11 cellular contexts compared by ENCODE assay signal in the genomic region with DNA sequence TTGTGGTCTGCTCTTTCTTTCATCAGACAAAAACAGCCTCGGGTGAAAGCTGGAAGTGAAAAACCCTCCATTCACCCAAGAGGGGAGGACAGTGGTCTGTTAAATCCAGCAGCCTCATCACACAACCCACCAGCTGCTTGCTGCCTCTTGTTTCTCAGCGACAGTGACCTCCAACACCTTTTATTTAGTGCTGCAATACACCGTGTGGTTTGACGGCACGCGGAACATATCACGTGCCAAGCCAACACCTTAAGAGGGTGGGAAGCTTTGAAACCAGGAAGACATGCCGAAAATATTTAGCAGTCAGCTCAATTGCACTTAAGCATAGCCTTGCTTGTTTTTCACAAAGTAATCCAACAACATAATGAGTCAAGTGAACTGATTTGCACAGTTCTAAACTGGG. TPM values are rescaled to one million over a fixed set of nuclear protein-coding genes. Genes with fewer than 3 reads are reported as not detected.
DNase-seq lines count a peak whose midpoint lies in the region; ATAC-seq and FAIRE-seq lines count a peak whose summit lies in the region.
"Had no signal": no experiment of that assay in that cellular context is flagged by ENCODE, and none has a peak within 500 bp of the region (broad histone marks: within the 10 kb centered on the region; RNA-seq: fewer than 3 reads in every experiment).

No MANE protein-coding gene starts in this region.

- DNase-seq in NCI-H1092 treated with DMSO at 0.1 percent for 48 hours (lab: John Stamatoyannopoulos, UW) (peak; percentile 12), islet precursor cell (peak; percentile 78), small intestine (peak; percentile 61), UCSD-AML1 (lab: John Stamatoyannopoulos, UW; ENCODE audit: unreplicated experiment) (no peak), mesenteric fat pad (ENCODE audit: low spot score) (no peak)
- DNase-seq in activated CD4-positive, alpha-beta memory T cell treated with anti-CD3 and anti-CD28 coated beads for 36 hours = no peak
- DNase-seq: heart right ventricle, naive B cell had no signal

- H3K27me3 Mint-ChIP-seq in activated CD4-positive, alpha-beta memory T cell treated with anti-CD3 and anti-CD28 coated beads for 36 hours = no peaks in the 10 kb centered on the region
- H3K27me3 Mint-ChIP-seq: naive B cell had no signal

- no peaks in the 10 kb centered on the region for H3K4me1 Mint-ChIP-seq in activated CD4-positive, alpha-beta memory T cell treated with anti-CD3 and anti-CD28 coated beads for 36 hours (ENCODE audit: low read depth)
- H3K4me1 Mint-ChIP-seq: naive B cell had no signal

- no peaks in the 10 kb centered on the region for H3K9me3 Mint-ChIP-seq in activated CD4-positive, alpha-beta memory T cell treated with anti-CD3 and anti-CD28 coated beads for 36 hours
- H3K9me3 Mint-ChIP-seq: naive B cell had no signal

- no peak overlapping the region for H3K4me3 ChIP-seq in small intestine (ENCODE audit: low read depth in 1 of 2, low read length in 2 of 2)
- H3K4me3 ChIP-seq: heart right ventricle, PC-9 had no signal

- ATAC-seq in GM18511 (IDR thresholded peaks at IDR 0.05; ENCODE audit: unreplicated experiment) (peak; percentile 54), GM21786 (IDR thresholded peaks at IDR 0.05; ENCODE audit: unreplicated experiment) (no peak)

- H3K9me3 ChIP-seq in small intestine (ENCODE audit: control insufficient read depth, low read depth) = no peaks in the 10 kb centered on the region
- H3K9me3 ChIP-seq: heart right ventricle had no signal

- H3K36me3 Mint-ChIP-seq in activated CD4-positive, alpha-beta memory T cell treated with anti-CD3 and anti-CD28 coated beads for 36 hours = no peaks in the 10 kb centered on the region
- H3K36me3 Mint-ChIP-seq: naive B cell had no signal

- no peaks in the 10 kb centered on the region for H3K4me1 ChIP-seq in small intestine (ENCODE audit: control insufficient read depth in 2 of 2, insufficient read depth in 1 of 2, low read depth in 1 of 2, low read length in 1 of 2)
- H3K4me1 ChIP-seq: heart right ventricle had no signal

- no peak for FAIRE-seq in small intestine (lab: Jason Lieb, UNC)

- intact Hi-C loops in activated CD4-positive, alpha-beta memory T cell treated with anti-CD3 and anti-CD28 coated beads for 36 hours (cut with micrococcal nuclease) = no loop called here

- no peak overlapping the region for H3K4me3 Mint-ChIP-seq in activated CD4-positive, alpha-beta memory T cell treated with anti-CD3 and anti-CD28 coated beads for 36 hours
- H3K4me3 Mint-ChIP-seq: naive B cell had no signal

- POLR2A ChIA-PET in activated CD4-positive, alpha-beta memory T cell treated with anti-CD3 and anti-CD28 coated beads for 36 hours (lab: Charles Lee) = no interaction called here

- CTCF ChIA-PET in activated CD4-positive, alpha-beta memory T cell treated with anti-CD3 and anti-CD28 coated beads for 36 hours (lab: Charles Lee) = interaction anchor here (0.9 kb wide), 1 partner anchor 19 kb away, joined by 3 read pairs; no protein-coding TSS in a partner anchor

- WGBS in small intestine, 3 donors = 28 to 48% (median 44%) methylated on average over 8 of the region's 8 CpGs

- H3K27ac ChIP-seq in small intestine (ENCODE audit: low read depth in 1 of 2, low read length in 1 of 2) = no peak overlapping the region
- H3K27ac ChIP-seq: heart right ventricle, PC-9 had no signal

- H3K27me3 ChIP-seq in small intestine (ENCODE audit: control insufficient read depth in 2 of 2, insufficient read depth in 2 of 2, low read length in 2 of 2) = no peaks in the 10 kb centered on the region
- H3K27me3 ChIP-seq: heart right ventricle had no signal

- no peak overlapping the region for H3K27ac Mint-ChIP-seq in activated CD4-positive, alpha-beta memory T cell treated with anti-CD3 and anti-CD28 coated beads for 36 hours
- H3K27ac Mint-ChIP-seq: naive B cell had no signal

- H3K36me3 ChIP-seq in small intestine (ENCODE audit: control insufficient read depth in 2 of 2, insufficient read depth in 2 of 2, low read length in 2 of 2) = no peaks in the 10 kb centered on the region
- H3K36me3 ChIP-seq: heart right ventricle had no signal

RNA-seq across cellular contexts. Expression of a gene that starts 39.8 kb away (rescaled TPM):
- 10 to 100 TPM in 1 of 3 donors, 1 to 10 TPM in 1, under 1 TPM in 1; 0.89 to 11.4 (median 1.4) TPM for polyA plus RNA-seq in small intestine
- 24.7 TPM for total RNA-seq in mesenteric fat pad
- 1 to 10 TPM; 9.2 to 9.9 TPM for total RNA-seq in activated CD4-positive, alpha-beta memory T cell treated with anti-CD3 and anti-CD28 coated beads for 36 hours

RNA-seq across cellular contexts. Expression of a gene that starts 55.5 kb away (rescaled TPM):
- polyA plus RNA-seq in small intestine = under 1 TPM; 0.22 to 0.94 (median 0.27) TPM
- 0.87 TPM for total RNA-seq in mesenteric fat pad
- 1 to 10 TPM; 1.4 to 1.8 TPM for total RNA-seq in activated CD4-positive, alpha-beta memory T cell treated with anti-CD3 and anti-CD28 coated beads for 36 hours

Comparison
In these comparisons a context has a peak if more than half of its experiments do, and no peak if none do; other contexts are left out.
1. DNase-seq: peak in NCI-H1092 treated with DMSO at 0.1 percent for 48 hours (single experiment), islet precursor cell (single experiment) and small intestine (single experiment); none in UCSD-AML1 (single experiment), mesenteric fat pad (single experiment) and activated CD4-positive, alpha-beta memory T cell treated with anti-CD3 and anti-CD28 coated beads for 36 hours (single experiment).